ENCODE assay signal across 25 cellular contexts in genomic region chr11:7272373-7272772, GRCh38. TPM values are rescaled to one million over a fixed set of nuclear protein-coding genes. Genes with fewer than 3 reads are reported as not detected.
"Had no signal": no experiment of that assay in that cellular context is flagged by ENCODE, and none has a peak within 500 bp of the region (broad histone marks: within the 10 kb centered on the region; RNA-seq: fewer than 3 reads in every experiment).

No MANE protein-coding gene starts in this region.

- H3K4me1 ChIP-seq: foreskin keratinocyte, left lung, sigmoid colon, testis, uterus had no signal

- H3K27ac ChIP-seq: cardiac muscle cell, foreskin keratinocyte, left lung, neural progenitor cell, sigmoid colon, testis, uterus, WERI-Rb-1 had no signal

- H3K9ac ChIP-seq: neural progenitor cell had no signal

- H3K9me3 ChIP-seq: left lung, sigmoid colon, testis, uterus had no signal

- H3K4me2 ChIP-seq: neural progenitor cell, smooth muscle cell had no signal

- H3K4me3 ChIP-seq: cardiac muscle cell, left lung, neural progenitor cell, sigmoid colon, smooth muscle cell, testis, uterus had no signal

- H2AFZ ChIP-seq: neural progenitor cell had no signal

- H3K36me3 ChIP-seq: cardiac muscle cell, left lung, neural progenitor cell, sigmoid colon, uterus, WERI-Rb-1 had no signal

- DNase-seq: activated CD4-positive, alpha-beta T cell treated with anti-CD3 and anti-CD28 coated beads for 1 hour; activated CD8-positive, alpha-beta memory T cell treated with anti-CD3 and anti-CD28 coated beads, Interleukin-2, amount 50 U/mL, for 48 hours; activated naive CD4-positive, alpha-beta T cell treated with anti-CD3 and anti-CD28 coated beads for 36 hours; activated naive CD8-positive, alpha-beta T cell treated with anti-CD3 and anti-CD28 coated beads, Interleukin-2, amount 10 ng/mL, durations not matched to agents 7 days and 5 days; activated T-cell treated with anti-CD3 and anti-CD28 coated beads, Interleukin-2, amount 50 U/mL, for 4 hours; amniotic stem cell; effector CD4-positive, alpha-beta T cell; foreskin keratinocyte; kidney glomerular epithelial cell; left lung; naive thymus-derived CD8-positive, alpha-beta T cell; posterior cingulate gyrus; sigmoid colon; stimulated activated CD4-positive, alpha-beta T cell treated with anti-CD3 and anti-CD28 coated beads, Interleukin-15, amount 100 ng/mL, for 24 hours; stimulated activated CD8-positive, alpha-beta memory T cell treated with anti-CD3 and anti-CD28 coated beads, Interleukin-4, amount 100 ng/mL, for 48 hours; stimulated activated naive CD4-positive, alpha-beta T cell; testis; trophoblast cell; uterus; WERI-Rb-1 had no signal

- ATAC-seq: activated T-cell treated with anti-CD3 and anti-CD28 coated beads, Interleukin-2, amount 50 U/mL, for 4 hours; foreskin keratinocyte; left lung; naive thymus-derived CD8-positive, alpha-beta T cell had no signal

- H3K27me3 ChIP-seq: cardiac muscle cell, foreskin keratinocyte, left lung, neural progenitor cell, sigmoid colon, testis, uterus had no signal

RNA-seq across cellular contexts. Expression of gene SYT9, which starts 20.7 kb away (rescaled TPM):
- total RNA-seq: activated CD8-positive, alpha-beta memory T cell treated with anti-CD3 and anti-CD28 coated beads for 36 hours; activated naive CD4-positive, alpha-beta T cell treated with anti-CD3 and anti-CD28 coated beads for 36 hours; activated naive CD8-positive, alpha-beta T cell treated with anti-CD3 and anti-CD28 coated beads, Interleukin-2, amount 10 ng/mL, durations not matched to agents 7 days and 5 days; activated T-cell treated with anti-CD3 and anti-CD28 coated beads, Interleukin-2, amount 50 U/mL, for 4 hours; foreskin keratinocyte; glomerular endothelial cell; naive thymus-derived CD8-positive, alpha-beta T cell; smooth muscle cell had no signal
- polyA plus RNA-seq: naive thymus-derived CD8-positive, alpha-beta T cell had no signal
